6 cellular contexts compared by ENCODE assay signal in genomic region chrX:48956728-48957414, GRCh38. TPM values are rescaled to one million over a fixed set of nuclear protein-coding genes. Genes with fewer than 3 reads are reported as not detected.
DNase-seq lines count a peak whose midpoint lies in the region; ATAC-seq, FAIRE-seq and TF ChIP-seq lines count a peak whose summit lies in the region.

No MANE protein-coding gene starts in this region.

- peaks cover 48% of the 10 kb centered on the region for H3K4me1 Mint-ChIP-seq in stimulated activated effector memory CD8-positive, alpha-beta T cell treated with anti-CD3 and anti-CD28 coated beads, Interleukin-12 subunit alpha, Interleukin-12 subunit beta, amount 100 ng/mL, for 72 hours

- peak overlapping the region; percentile 94 for H3K4me3 Mint-ChIP-seq in stimulated activated effector memory CD8-positive, alpha-beta T cell treated with anti-CD3 and anti-CD28 coated beads, Interleukin-12 subunit alpha, Interleukin-12 subunit beta, amount 100 ng/mL, for 72 hours

- H3K27me3 ChIP-seq in gastroesophageal sphincter, result no peaks in the 10 kb centered on the region

- no peaks in the 10 kb centered on the region for H3K9me3 ChIP-seq in gastroesophageal sphincter

- no CpG with 5 or more reads among the region's 61 CpGs for WGBS in gastroesophageal sphincter (ENCODE audit: low coverage in 1 of 2), 2 donors

- peak overlapping the region; percentile 99 for H3K27ac Mint-ChIP-seq in stimulated activated effector memory CD8-positive, alpha-beta T cell treated with anti-CD3 and anti-CD28 coated beads, Interleukin-12 subunit alpha, Interleukin-12 subunit beta, amount 100 ng/mL, for 72 hours

- peak overlapping the region; percentile 86 to 93 (median 92) for H3K27ac ChIP-seq in gastroesophageal sphincter

- H3K36me3 Mint-ChIP-seq in stimulated activated effector memory CD8-positive, alpha-beta T cell treated with anti-CD3 and anti-CD28 coated beads, Interleukin-12 subunit alpha, Interleukin-12 subunit beta, amount 100 ng/mL, for 72 hours, result peaks cover 67% of the 10 kb centered on the region

- peak overlapping the region; percentile 73 to 99 for H3K4me3 ChIP-seq in gastroesophageal sphincter

- H3K4me1 ChIP-seq in gastroesophageal sphincter, result peaks cover 5 to 58% (median 10%) of the 10 kb centered on the region in 3 donors

- TF ChIP-seq EP300 in gastroesophageal sphincter (IDR thresholded peaks at IDR 0.05), result no peak

- peak; percentile 1 for ATAC-seq in GM19467 (IDR thresholded peaks at IDR 0.05; ENCODE audit: unreplicated experiment)
- ATAC-seq in gastroesophageal sphincter, result no peak
- ATAC-seq in stimulated activated effector memory CD8-positive, alpha-beta T cell treated with anti-CD3 and anti-CD28 coated beads, Interleukin-12 subunit alpha, Interleukin-12 subunit beta, amount 100 ng/mL, for 72 hours, result peak; percentile 38
- ATAC-seq in GM18909 (IDR thresholded peaks at IDR 0.05; ENCODE audit: poor library complexity, unreplicated experiment), result no peak

- no peak for FAIRE-seq in urothelium cell line (lab: Jason Lieb, UNC)

- no peak for TF ChIP-seq CTCF in gastroesophageal sphincter (IDR thresholded peaks at IDR 0.05)

- H3K36me3 ChIP-seq in gastroesophageal sphincter, result peaks cover 0 to 5% of the 10 kb centered on the region in 2 donors

- no peaks in the 10 kb centered on the region for H3K9me3 Mint-ChIP-seq in stimulated activated effector memory CD8-positive, alpha-beta T cell treated with anti-CD3 and anti-CD28 coated beads, Interleukin-12 subunit alpha, Interleukin-12 subunit beta, amount 100 ng/mL, for 72 hours

- TF ChIP-seq POLR2A in gastroesophageal sphincter (IDR thresholded peaks at IDR 0.05), result no peak

- DNase-seq in activated CD4-positive, alpha-beta T cell treated with anti-CD3 and anti-CD28 coated beads for 4 hours, result peak; percentile 57 to 70
- peak; percentile 27 to 61 for DNase-seq in stimulated activated effector memory CD8-positive, alpha-beta T cell treated with anti-CD3 and anti-CD28 coated beads, Interleukin-12 subunit alpha, Interleukin-12 subunit beta, amount 100 ng/mL, for 72 hours (ENCODE audit: low spot score in 2 of 2)
- DNase-seq in urothelium cell line (ENCODE audit: low spot score), result no peak

RNA-seq across cellular contexts. Expression of gene OTUD5, which starts 0.5 kb away (rescaled TPM):
- total RNA-seq in gastroesophageal sphincter, result 10 to 100 TPM; 36.8 to 54.3 (median 47.7) TPM

RNA-seq across cellular contexts. Expression of gene KCND1, which starts 14.8 kb away (rescaled TPM):
- 1 to 10 TPM in 3 of 4 donors, under 1 TPM in 1; 0.78 to 2.7 (median 1.7) TPM for total RNA-seq in gastroesophageal sphincter

RNA-seq across cellular contexts. Expression of gene PIM2, which starts 38.0 kb away (rescaled TPM):
- 1 to 10 TPM; 4.7 to 7.4 (median 7.0) TPM for total RNA-seq in gastroesophageal sphincter

RNA-seq across cellular contexts. Expression of gene GRIPAP1, which starts 45.2 kb away (rescaled TPM):
- 10 to 100 TPM; 28.1 to 62.6 (median 33.9) TPM for total RNA-seq in gastroesophageal sphincter

RNA-seq across cellular contexts. Expression of gene SLC35A2, which starts 45.4 kb away (rescaled TPM):
- 10 to 100 TPM in 3 of 4 donors, 1 to 10 TPM in 1; 8.1 to 12.8 (median 11.9) TPM for total RNA-seq in gastroesophageal sphincter

Comparison
In these comparisons a context has a peak if more than half of its experiments do, and no peak if none do; other contexts are left out.
1. ATAC-seq: peak in GM19467 (single experiment) and stimulated activated effector memory CD8-positive, alpha-beta T cell treated with anti-CD3 and anti-CD28 coated beads, Interleukin-12 subunit alpha, Interleukin-12 subunit beta, amount 100 ng/mL, for 72 hours (single experiment); none in gastroesophageal sphincter (single experiment) and GM18909 (single experiment).